ENCODE assay signal across 10 cellular contexts in genomic region chr2:198242093-198242492, GRCh38.
"Had no signal": no experiment of that assay in that cellular context is flagged by ENCODE, and none has a peak within 500 bp of the region (broad histone marks: within the 10 kb centered on the region; RNA-seq: fewer than 3 reads in every experiment).

No MANE protein-coding gene starts in this region.

- H3K4me3 ChIP-seq: GM23248, HAP-1 had no signal

- H3K4me2 ChIP-seq: KMS-11 had no signal

- H3K27ac ChIP-seq: GM23248, HL-60, KMS-11 had no signal

- ATAC-seq: HCT116, HepG2 had no signal

- DNase-seq: GM23248, GOT3, H7, HFFc6, KBM-7 had no signal

- H3K9me3 ChIP-seq: HAP-1 had no signal

- H3K9ac ChIP-seq: GM23248, KMS-11 had no signal

- H2AFZ ChIP-seq: GM23248 had no signal

- H3K4me1 ChIP-seq: HAP-1 had no signal

- H3K36me3 ChIP-seq: HAP-1 had no signal
